29 cellular contexts compared by ENCODE assay signal in the genomic region with DNA sequence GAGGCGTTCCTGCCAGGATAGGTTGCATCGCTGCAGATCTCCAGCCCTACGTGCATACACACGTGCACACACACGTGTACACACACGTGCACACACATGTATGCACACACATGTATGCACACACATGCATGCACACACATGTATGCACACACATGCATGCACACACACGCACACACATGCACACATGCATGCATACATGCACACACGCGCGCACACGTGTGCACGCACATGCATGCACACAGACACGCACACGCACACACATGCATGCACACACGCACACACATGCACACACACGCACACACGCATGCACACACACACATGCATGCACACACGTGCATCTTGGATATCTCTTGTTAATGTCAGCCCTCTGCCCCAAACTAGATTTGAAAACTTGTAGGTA. TPM values are rescaled to one million over a fixed set of nuclear protein-coding genes. Genes with fewer than 3 reads are reported as not detected.
"Had no signal": no experiment of that assay in that cellular context is flagged by ENCODE, and none has a peak within 500 bp of the region (broad histone marks: within the 10 kb centered on the region; RNA-seq: fewer than 3 reads in every experiment).

No MANE protein-coding gene starts in this region.

- ATAC-seq: activated CD8-positive, alpha-beta memory T cell treated with anti-CD3 and anti-CD28 coated beads, Interleukin-2, amount 10 ng/mL, durations not matched to agents 7 days and 5 days; Panc1; Right ventricle myocardium inferior; T-cell had no signal

- H3K36me3 ChIP-seq: breast epithelium, MG63 had no signal

- DNase-seq: activated CD4-positive, alpha-beta T cell treated with anti-CD3 and anti-CD28 coated beads for 48 hours; activated CD4-positive, alpha-beta T cell treated with anti-CD3 and anti-CD28 coated beads, Interleukin-2, amount 50 U/mL, for 48 hours; activated CD8-positive, alpha-beta memory T cell treated with anti-CD3 and anti-CD28 coated beads, Interleukin-2, amount 10 ng/mL, durations not matched to agents 7 days and 5 days; activated effector memory CD4-positive, alpha-beta T cell treated with Interleukin-2 at 50 U/mL for 16 hours; activated naive CD4-positive, alpha-beta T cell; activated T-cell treated with anti-CD3 and anti-CD28 coated beads, Interleukin-2, amount 50 U/mL, for 24 hours; aorta; caudate nucleus; MG63; MV-4-11; NCI-H1092 treated with DMSO at 0.1 percent for 48 hours; NCI-H1417 treated with DMSO at 0.1 percent for 48 hours; NCI-H1694; NCI-H2029 treated with DMSO at 0.1 percent for 48 hours; NCI-H345; NCI-H510A; NCI-H526 treated with DMSO at 0.1 percent for 48 hours; NCI-H82; RPMI8226; T-cell; T-helper 2 cell; T1000 had no signal

- H3K4me3 Mint-ChIP-seq: activated CD8-positive, alpha-beta memory T cell treated with anti-CD3 and anti-CD28 coated beads, Interleukin-2, amount 10 ng/mL, durations not matched to agents 7 days and 5 days; activated naive CD4-positive, alpha-beta T cell treated with anti-CD3 and anti-CD28 coated beads, Interleukin-2, amount 50 U/mL, for 24 hours; activated T-cell treated with anti-CD3 and anti-CD28 coated beads, Interleukin-2, amount 50 U/mL, for 24 hours; T-cell had no signal

- H3K4me3 ChIP-seq: breast epithelium had no signal

- H3K27ac ChIP-seq: breast epithelium, SK-N-MC had no signal

- H3K9me3 ChIP-seq: breast epithelium, MG63 had no signal

- FAIRE-seq: TTC549 had no signal

- H3K27ac Mint-ChIP-seq: activated CD8-positive, alpha-beta memory T cell treated with anti-CD3 and anti-CD28 coated beads, Interleukin-2, amount 10 ng/mL, durations not matched to agents 7 days and 5 days; activated naive CD4-positive, alpha-beta T cell treated with anti-CD3 and anti-CD28 coated beads, Interleukin-2, amount 50 U/mL, for 24 hours; activated T-cell treated with anti-CD3 and anti-CD28 coated beads, Interleukin-2, amount 50 U/mL, for 24 hours; activated T-helper 1 cell treated with anti-CD3 and anti-CD28 coated beads, Interleukin-12 subunit alpha, Interleukin-12 subunit beta, Interleukin-2, Interleukin-4 antibody, amounts not matched to agents 30 ng/mL and 10 ng/mL and 1 ng/mL, durations not matched to agents 14 hours and 24 hours and 36 hours; T-cell had no signal

- H3K27me3 ChIP-seq: breast epithelium, MG63 had no signal

- H3K36me3 Mint-ChIP-seq: activated CD8-positive, alpha-beta memory T cell treated with anti-CD3 and anti-CD28 coated beads, Interleukin-2, amount 10 ng/mL, durations not matched to agents 7 days and 5 days; activated naive CD4-positive, alpha-beta T cell treated with anti-CD3 and anti-CD28 coated beads, Interleukin-2, amount 50 U/mL, for 24 hours had no signal

- H3K9me3 Mint-ChIP-seq: activated naive CD4-positive, alpha-beta T cell treated with anti-CD3 and anti-CD28 coated beads, Interleukin-2, amount 50 U/mL, for 24 hours; activated T-cell treated with anti-CD3 and anti-CD28 coated beads, Interleukin-2, amount 50 U/mL, for 24 hours; activated T-helper 1 cell treated with anti-CD3 and anti-CD28 coated beads, Interleukin-12 subunit alpha, Interleukin-12 subunit beta, Interleukin-2, Interleukin-4 antibody, amounts not matched to agents 30 ng/mL and 10 ng/mL and 1 ng/mL, durations not matched to agents 14 hours and 24 hours and 36 hours; T-cell had no signal

RNA-seq across cellular contexts. Expression of a gene that starts 49.2 kb away (rescaled TPM):
- polyA plus RNA-seq: aorta had no signal
